1 cellular context compared by ENCODE assay signal in genomic region chr20:59015411-59015810, GRCh38.
TF ChIP-seq lines count a peak whose summit lies in the region.

No MANE protein-coding gene starts in this region.

TF ChIP-seq in H1, 55 proteins besides CTCF, POLR2A, EP300 and RAD21:
- TF ChIP-seq POU5F1 (IDR thresholded peaks at IDR 0.05; ENCODE audit: low read depth, low read length) (no peak), SP2 (IDR thresholded peaks at IDR 0.05; ENCODE audit: low read length) (no peak), MAX (IDR thresholded peaks at IDR 0.05) (no peak)
